In the genomic region with DNA sequence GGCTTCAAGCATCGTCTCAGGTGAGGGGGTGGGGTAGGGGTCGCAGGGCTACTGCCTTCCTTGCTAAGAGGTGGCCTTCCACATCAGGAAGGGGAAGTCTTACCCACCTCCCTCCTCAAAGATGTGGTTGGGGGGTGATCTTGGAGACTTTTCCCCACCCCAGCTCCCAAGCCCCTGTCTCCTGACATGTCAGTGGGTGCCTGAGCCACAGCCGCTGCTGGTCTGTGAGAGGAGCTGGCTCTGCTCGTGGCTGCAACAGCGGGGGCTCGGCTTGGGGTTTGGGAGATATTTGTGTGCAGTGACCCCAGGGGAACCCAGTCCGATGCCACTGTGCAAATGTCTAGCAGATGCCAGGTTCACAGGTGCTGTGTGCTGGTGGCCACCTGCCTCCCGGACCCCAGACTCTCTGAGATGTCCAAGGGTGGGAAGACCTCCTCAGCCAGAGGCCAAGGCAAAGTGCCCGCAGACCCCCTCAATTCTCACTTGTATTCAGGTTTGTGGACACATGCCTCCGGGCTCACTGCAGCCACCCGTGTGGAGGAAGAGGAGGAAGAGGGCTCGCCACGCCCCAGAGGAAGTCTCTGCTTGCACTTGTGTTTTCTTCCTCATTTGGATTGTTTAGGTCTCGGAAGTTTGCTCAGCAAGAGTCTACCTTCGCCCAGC, we compare ENCODE assay signal across 11 cellular contexts. TPM values are rescaled to one million over a fixed set of nuclear protein-coding genes. Genes with fewer than 3 reads are reported as not detected.
DNase-seq lines count a peak whose midpoint lies in the region; ATAC-seq and TF ChIP-seq lines count a peak whose summit lies in the region.
"Had no signal": no experiment of that assay in that cellular context is flagged by ENCODE, and none has a peak within 500 bp of the region (broad histone marks: within the 10 kb centered on the region; RNA-seq: fewer than 3 reads in every experiment).

No MANE protein-coding gene starts in this region.

- DNase-seq in cardiac septum (ENCODE audit: low spot score) (peak; percentile 86), left ventricle myocardium superior (no peak), lower lobe of right lung (peak; percentile 81), aorta (peak; percentile 64 to 73), mesendoderm (no peak), GOT3 (lab: John Stamatoyannopoulos, UW) (no peak)
- peak; percentile 28 for DNase-seq in activated CD8-positive, alpha-beta T cell treated with anti-CD3 and anti-CD28 coated beads for 36 hours
- DNase-seq: foreskin melanocyte, NCI-H2081 had no signal

- H4K5ac ChIP-seq in mesendoderm (ENCODE audit: low read length), result no peak overlapping the region

- H3K27me3 ChIP-seq in lower lobe of right lung (ENCODE audit: low read depth), result peaks cover 4% of the 10 kb centered on the region
- H3K27me3 ChIP-seq in aorta (ENCODE audit: control insufficient read depth in 1 of 2, insufficient read depth in 2 of 2, low read length in 1 of 2), result no peaks in the 10 kb centered on the region
- H3K27me3 ChIP-seq in mesendoderm (ENCODE audit: insufficient read depth, low read length, poor library complexity), result peaks cover 17% of the 10 kb centered on the region

- intact Hi-C loops in cardiac septum (cut with DNase I) (loop anchor here (5.0 kb wide), 1 partner anchor 66 kb away; no protein-coding TSS in a partner anchor), left ventricle myocardium superior (cut with micrococcal nuclease) (no loop called here), lower lobe of right lung (cut with DNase I) (loop anchor here (10.0 kb wide), 1 partner anchor 448 kb away; no protein-coding TSS in a partner anchor), aorta (cut with DNase I) (no loop called here)
- intact Hi-C loops in activated CD8-positive, alpha-beta T cell treated with anti-CD3 and anti-CD28 coated beads for 36 hours (cut with micrococcal nuclease), result no loop called here

- no peak overlapping the region for H3K4me2 ChIP-seq in mesendoderm (ENCODE audit: low read length)

- ATAC-seq in left ventricle myocardium superior (no peak), lower lobe of right lung (no peak), aorta (ENCODE audit: low FRiP score) (no peak)
- ATAC-seq in activated CD8-positive, alpha-beta T cell treated with anti-CD3 and anti-CD28 coated beads for 36 hours, result no peak
- ATAC-seq in activated CD4-positive, CD25-positive, alpha-beta regulatory T cell treated with anti-CD3 and anti-CD28 coated beads, Interleukin-2, amount 50 U/mL, for 24 hours, result no peak

- peak overlapping the region; percentile 61 for H3K4me3 ChIP-seq in lower lobe of right lung
- no peak overlapping the region for H3K4me3 ChIP-seq in aorta (ENCODE audit: low read length in 2 of 2)
- no peak overlapping the region for H3K4me3 ChIP-seq in mesendoderm (ENCODE audit: low read length)

- H3K18ac ChIP-seq in mesendoderm (ENCODE audit: low read length), result no peak overlapping the region

- POLR2A ChIA-PET in activated CD8-positive, alpha-beta T cell treated with anti-CD3 and anti-CD28 coated beads for 36 hours (lab: Charles Lee), result interaction anchor here (1.1 kb wide), 1 partner anchor 21 kb away, joined by 3 read pairs; no protein-coding TSS in a partner anchor

- H3K9me3 Mint-ChIP-seq in activated CD8-positive, alpha-beta T cell treated with anti-CD3 and anti-CD28 coated beads for 36 hours, result no peaks in the 10 kb centered on the region

- no peak overlapping the region for H2BK120ac ChIP-seq in mesendoderm (ENCODE audit: low read depth, low read length)

- H3K4me1 ChIP-seq in lower lobe of right lung (peaks cover 35% of the 10 kb centered on the region), aorta (ENCODE audit: control insufficient read depth in 1 of 2, insufficient read depth in 2 of 2, low read length in 2 of 2) (no peaks in the 10 kb centered on the region), mesendoderm (ENCODE audit: control insufficient read depth, low read depth, low read length) (no peaks in the 10 kb centered on the region)

- CTCF ChIA-PET in activated CD8-positive, alpha-beta T cell treated with anti-CD3 and anti-CD28 coated beads for 36 hours (lab: Charles Lee), result interaction anchor here (0.9 to 6.9 kb wide), 2 partner anchors 29 to 85 kb away, joined by 3 to 46 read pairs; no protein-coding TSS in a partner anchor

- H3K27ac Mint-ChIP-seq in activated CD8-positive, alpha-beta T cell treated with anti-CD3 and anti-CD28 coated beads for 36 hours, result peak overlapping the region; percentile 72

- no peaks in the 10 kb centered on the region for H3K27me3 Mint-ChIP-seq in activated CD8-positive, alpha-beta T cell treated with anti-CD3 and anti-CD28 coated beads for 36 hours

- no peaks in the 10 kb centered on the region for H3K9me3 ChIP-seq in lower lobe of right lung
- H3K9me3 ChIP-seq in aorta (ENCODE audit: control insufficient read depth, low read length), result no peaks in the 10 kb centered on the region

- H3K36me3 ChIP-seq in lower lobe of right lung (no peaks in the 10 kb centered on the region), aorta (ENCODE audit: control insufficient read depth in 1 of 2, insufficient read depth in 2 of 2, low read length in 1 of 2) (no peaks in the 10 kb centered on the region), mesendoderm (ENCODE audit: control insufficient read depth, insufficient read depth, low read length) (no peaks in the 10 kb centered on the region)

- WGBS in aorta, 2 donors, result 81 to 82% methylated on average over 15 of the region's 15 CpGs
- WGBS in mesendoderm (ENCODE audit: extremely low coverage, insufficient coverage, low lambda C conversion rate), result no CpG with 5 or more reads among the region's 15 CpGs

- H3K79me1 ChIP-seq in mesendoderm (ENCODE audit: low read length), result no peaks in the 10 kb centered on the region

- H3K79me2 ChIP-seq in mesendoderm (ENCODE audit: control insufficient read depth, insufficient read depth, low read length), result no peaks in the 10 kb centered on the region

- H2BK15ac ChIP-seq in mesendoderm (replicated peaks; ENCODE audit: low read depth), result no peak overlapping the region

- H3K27ac ChIP-seq in lower lobe of right lung, result peak overlapping the region; percentile 62
- H3K27ac ChIP-seq in aorta (ENCODE audit: low read depth in 1 of 2, low read length in 2 of 2), result no peak overlapping the region
- no peak overlapping the region for H3K27ac ChIP-seq in mesendoderm (ENCODE audit: low read depth, low read length)

- H3K4me3 Mint-ChIP-seq in activated CD8-positive, alpha-beta T cell treated with anti-CD3 and anti-CD28 coated beads for 36 hours, result peak overlapping the region; percentile 91

- H2AK5ac ChIP-seq in mesendoderm (ENCODE audit: low read length), result no peak overlapping the region

- H3K4ac ChIP-seq in mesendoderm (ENCODE audit: low read depth, low read length), result no peak overlapping the region

- H4K8ac ChIP-seq in mesendoderm (ENCODE audit: low read depth, low read length), result no peak overlapping the region

- H3K36me3 Mint-ChIP-seq in activated CD8-positive, alpha-beta T cell treated with anti-CD3 and anti-CD28 coated beads for 36 hours (ENCODE audit: low read depth), result no peaks in the 10 kb centered on the region

- H2BK5ac ChIP-seq in mesendoderm (ENCODE audit: low read length), result no peak overlapping the region

- TF ChIP-seq CTCF in activated CD8-positive, alpha-beta T cell treated with anti-CD3 and anti-CD28 coated beads for 36 hours (IDR thresholded peaks at IDR 0.05), result no peak
- TF ChIP-seq CTCF in lower lobe of right lung (IDR thresholded peaks at IDR 0.05), result no peak

- peaks cover 32% of the 10 kb centered on the region for H3K4me1 Mint-ChIP-seq in activated CD8-positive, alpha-beta T cell treated with anti-CD3 and anti-CD28 coated beads for 36 hours (ENCODE audit: low read depth)

- no peak overlapping the region for H3K9ac ChIP-seq in mesendoderm (ENCODE audit: low read length)

- H3K23ac ChIP-seq in mesendoderm (ENCODE audit: low read length), result no peak overlapping the region

- no peak overlapping the region for H3K56ac ChIP-seq in mesendoderm (ENCODE audit: low read length)

RNA-seq across cellular contexts. Expression of gene KCNQ1, which starts 1.9 kb away (rescaled TPM):
- total RNA-seq in cardiac septum (43.0 TPM), left ventricle myocardium superior (49.7 TPM), lower lobe of right lung (51.0 TPM), aorta (10 to 100 TPM in 1 of 2 donors, 1 to 10 TPM in 1; 6.2 to 11.5 TPM)
- total RNA-seq in activated CD8-positive, alpha-beta T cell treated with anti-CD3 and anti-CD28 coated beads for 36 hours, result 1 to 10 TPM; 8.7 to 9.5 TPM
- 1 to 10 TPM in 1 of 2 donors, under 1 TPM in 1; 0.67 to 5.4 TPM for polyA plus RNA-seq in aorta
- 0.28 TPM for polyA plus RNA-seq in mesendoderm (2013, experiment 1 of 2)
- 0.46 TPM for polyA plus RNA-seq in mesendoderm (2013, experiment 2 of 2)
- polyA plus RNA-seq: neural cell had no signal

RNA-seq across cellular contexts. Expression of gene TRPM5, which starts 2.4 kb away (rescaled TPM):
- not detected for total RNA-seq in cardiac septum
- not detected for total RNA-seq in left ventricle myocardium superior
- not detected for total RNA-seq in activated CD8-positive, alpha-beta T cell treated with anti-CD3 and anti-CD28 coated beads for 36 hours
- total RNA-seq in lower lobe of right lung, result not detected
- not detected for total RNA-seq in aorta
- polyA plus RNA-seq in aorta, result under 1 TPM in 1 of 2 donors, not detected in 1; 0.25 TPM
- polyA plus RNA-seq in mesendoderm (2013, experiment 1 of 2), result 0.01 TPM
- polyA plus RNA-seq in mesendoderm (2013, experiment 2 of 2), result not detected
- polyA plus RNA-seq: neural cell had no signal

RNA-seq across cellular contexts. Expression of gene TSSC4, which starts 46.2 kb away (rescaled TPM):
- total RNA-seq in cardiac septum, result 36.2 TPM
- total RNA-seq in left ventricle myocardium superior, result 34.8 TPM
- total RNA-seq in activated CD8-positive, alpha-beta T cell treated with anti-CD3 and anti-CD28 coated beads for 36 hours, result 10 to 100 TPM; 36.2 to 38.9 TPM
- total RNA-seq in lower lobe of right lung, result 38.8 TPM
- 10 to 100 TPM; 35.2 to 44.3 TPM for total RNA-seq in aorta
- 10 to 100 TPM; 42.9 to 64.4 TPM for polyA plus RNA-seq in aorta
- polyA plus RNA-seq in mesendoderm (2013, experiment 1 of 2), result 66.6 TPM
- polyA plus RNA-seq in mesendoderm (2013, experiment 2 of 2), result 66.0 TPM

Comparison
In these comparisons a context has a peak if more than half of its experiments do, and no peak if none do; other contexts are left out.
1. DNase-seq: peak in cardiac septum (single experiment), activated CD8-positive, alpha-beta T cell treated with anti-CD3 and anti-CD28 coated beads for 36 hours (single experiment), lower lobe of right lung (single experiment) and aorta (2 of 2); none in left ventricle myocardium superior (single experiment), mesendoderm (single experiment) and GOT3 (single experiment).
2. intact Hi-C loops: an anchor here in cardiac septum (5.0 kb wide) and lower lobe of right lung (10.0 kb wide); none called in left ventricle myocardium superior, activated CD8-positive, alpha-beta T cell treated with anti-CD3 and anti-CD28 coated beads for 36 hours and aorta.